In the genomic region with DNA sequence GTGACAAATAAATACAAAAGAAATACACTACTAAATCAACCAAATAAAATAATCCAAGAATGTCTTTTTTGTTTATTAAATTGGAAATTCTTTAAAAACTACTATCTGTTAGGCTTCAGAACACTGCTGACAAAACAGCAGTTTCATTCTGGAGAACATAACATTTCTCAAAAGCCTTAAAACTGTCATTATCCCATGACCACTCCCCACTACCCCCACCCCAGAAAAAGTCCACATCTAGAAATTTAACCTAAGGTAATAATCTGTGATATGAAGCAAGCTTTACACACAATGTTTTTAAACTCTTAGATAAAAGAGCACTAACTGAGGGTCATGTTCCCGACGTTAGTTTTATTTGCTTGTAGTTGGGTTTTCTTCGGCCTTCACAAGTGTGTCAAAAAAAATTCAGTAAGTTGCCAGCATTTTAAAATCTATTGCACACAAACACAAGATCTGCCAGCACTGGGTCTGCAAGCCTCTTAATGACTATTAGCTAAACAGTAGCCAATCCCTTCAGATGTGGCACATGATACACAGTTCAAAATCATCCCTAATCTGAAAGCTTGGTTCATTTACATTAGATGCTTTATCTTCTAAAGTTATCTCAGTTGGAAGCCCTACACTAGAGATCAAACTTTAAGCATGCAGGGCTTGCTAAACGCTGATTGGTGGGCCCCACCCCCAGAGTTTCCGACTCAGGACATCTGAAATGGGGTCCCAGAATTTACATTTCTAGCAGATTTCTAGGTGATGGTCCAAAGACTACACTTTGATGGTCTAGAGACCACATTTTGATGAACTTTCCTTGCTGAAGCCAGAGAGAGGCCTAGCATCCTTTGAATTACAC, we compare ENCODE assay signal across 1 cellular context.
TF ChIP-seq lines count a peak whose summit lies in the region.

No MANE protein-coding gene starts in this region.

TF ChIP-seq in HEK293, 187 proteins besides CTCF, POLR2A, EP300 and RAD21 (continued from another document):
- peak; percentile 98 for TF ChIP-seq PRDM4 (tag by site-specific recombination; IDR thresholded peaks at IDR 0.05)
- TF ChIP-seq ZSCAN23 (tag by site-specific recombination; IDR thresholded peaks at IDR 0.05), result 0 out of 2 replicates have a peak, but pooled peaks have one; percentile 23
- TF ChIP-seq ZNF433 (tag by site-specific recombination; IDR thresholded peaks at IDR 0.05; ENCODE audit: low read depth), result no peak
- TF ChIP-seq HOXA7 (CRISPR knock-in tag; IDR thresholded peaks at IDR 0.05; ENCODE audit: borderline replicate concordance), result no peak
- no peak for TF ChIP-seq ZNF514 (tag by site-specific recombination; IDR thresholded peaks at IDR 0.05)
- TF ChIP-seq ZNF600 (tag by site-specific recombination; IDR thresholded peaks at IDR 0.05), result no peak
- TF ChIP-seq ZNF544 (tag by site-specific recombination; IDR thresholded peaks at IDR 0.05), result no peak
- TF ChIP-seq ZBTB17 (tag by site-specific recombination; IDR thresholded peaks at IDR 0.05), result peak; percentile 52; the same call in 1 of the 2 replicates
- no peak for TF ChIP-seq ZNF24 (tag by site-specific recombination; IDR thresholded peaks at IDR 0.05)
- TF ChIP-seq ZNF555 (tag by site-specific recombination; conservative IDR thresholded peaks at IDR 0.05), result no peak
- TF ChIP-seq ZNF354C (tag by site-specific recombination; IDR thresholded peaks at IDR 0.05; ENCODE audit: borderline replicate concordance, low read depth), result no peak
- TF ChIP-seq RBAK (tag by site-specific recombination; IDR thresholded peaks at IDR 0.05), result no peak
- no peak for TF ChIP-seq ZNF791 (tag by site-specific recombination; IDR thresholded peaks at IDR 0.05)
- no peak for TF ChIP-seq ZNF654 (tag by site-specific recombination; IDR thresholded peaks at IDR 0.05; ENCODE audit: low read depth)
- no peak for TF ChIP-seq ZNF585B (tag by site-specific recombination; IDR thresholded peaks at IDR 0.05)
- no peak for TF ChIP-seq ZNF610 (tag by site-specific recombination; IDR thresholded peaks at IDR 0.05; ENCODE audit: borderline replicate concordance)
- TF ChIP-seq ZNF292 (tag by site-specific recombination; IDR thresholded peaks at IDR 0.05; ENCODE audit: borderline replicate concordance, low read depth), result no peak
- TF ChIP-seq ZNF416 (tag by site-specific recombination; IDR thresholded peaks at IDR 0.05), result no peak
- no peak for TF ChIP-seq ZNF747 (tag by site-specific recombination; IDR thresholded peaks at IDR 0.05)
- no peak for TF ChIP-seq FEZF1 (tag by site-specific recombination; IDR thresholded peaks at IDR 0.05)
- TF ChIP-seq GLIS1 (tag by site-specific recombination; IDR thresholded peaks at IDR 0.05), result no peak
- TF ChIP-seq ZNF843 (tag by site-specific recombination; IDR thresholded peaks at IDR 0.05), result 0 out of 2 replicates have a peak, but pooled peaks have one; percentile 47
- TF ChIP-seq ZNF792 (tag by site-specific recombination; IDR thresholded peaks at IDR 0.05), result no peak
- TF ChIP-seq MZF1 (tag by site-specific recombination; IDR thresholded peaks at IDR 0.05; ENCODE audit: borderline replicate concordance), result peak; percentile 52; the same call in 1 of the 2 replicates
- no peak for TF ChIP-seq ZNF660 (tag by site-specific recombination; IDR thresholded peaks at IDR 0.05)
- TF ChIP-seq ZNF707 (tag by site-specific recombination; IDR thresholded peaks at IDR 0.05), result no peak
- no peak for TF ChIP-seq ZNF335 (tag by site-specific recombination; conservative IDR thresholded peaks at IDR 0.05)
- TF ChIP-seq ZNF132 (tag by site-specific recombination; IDR thresholded peaks at IDR 0.05; ENCODE audit: borderline replicate concordance), result no peak
- TF ChIP-seq ZFHX2 (tag by site-specific recombination; conservative IDR thresholded peaks at IDR 0.05), result no peak
- TF ChIP-seq OSR2 (tag by site-specific recombination; IDR thresholded peaks at IDR 0.05), result peak; percentile 74; the same call in 1 of the 2 replicates
- TF ChIP-seq TRIM28 (IDR thresholded peaks at IDR 0.05; ENCODE audit: borderline replicate concordance, low read length), result peak; percentile 51; the same call in 1 of the 2 replicates
- no peak for TF ChIP-seq ZSCAN30 (tag by site-specific recombination; IDR thresholded peaks at IDR 0.05)
- no peak for TF ChIP-seq ZNF513 (tag by site-specific recombination; IDR thresholded peaks at IDR 0.05)
- TF ChIP-seq HIC1 (tag by site-specific recombination; IDR thresholded peaks at IDR 0.05), result no peak
- TF ChIP-seq ZNF324 (tag by site-specific recombination; IDR thresholded peaks at IDR 0.05), result no peak
- TF ChIP-seq ZNF423 (tag by site-specific recombination; IDR thresholded peaks at IDR 0.05), result no peak
- no peak for TF ChIP-seq INSM2 (tag by site-specific recombination; IDR thresholded peaks at IDR 0.05)
- no peak for TF ChIP-seq ZNF768 (tag by site-specific recombination; IDR thresholded peaks at IDR 0.05)
- TF ChIP-seq ZNF248 (tag by site-specific recombination; IDR thresholded peaks at IDR 0.05), result no peak
- TF ChIP-seq ZNF580 (tag by site-specific recombination; IDR thresholded peaks at IDR 0.05), result no peak
- TF ChIP-seq ZNF596 (tag by site-specific recombination; IDR thresholded peaks at IDR 0.05), result no peak
- TF ChIP-seq MEIS1 (CRISPR knock-in tag; IDR thresholded peaks at IDR 0.05; ENCODE audit: borderline replicate concordance), result no peak
- no peak for TF ChIP-seq ZNF155 (tag by site-specific recombination; IDR thresholded peaks at IDR 0.05)
- TF ChIP-seq ZNF394 (tag by site-specific recombination; IDR thresholded peaks at IDR 0.05; ENCODE audit: borderline replicate concordance), result no peak
TF ChIP-seq in HEK293: peak in this region for 13.
